In genomic region chr22:24550028-24550901, GRCh38 we compare ENCODE assay signal across 1 cellular context.
TF ChIP-seq lines count a peak whose summit lies in the region.

No MANE protein-coding gene starts in this region.

TF ChIP-seq in HepG2, 621 proteins besides CTCF, POLR2A, EP300 and RAD21 (continued from another document):
- peak; percentile 83; the same call in 1 of the 2 replicates for TF ChIP-seq ZBTB34 (CRISPR knock-in tag; IDR thresholded peaks at IDR 0.05)
